In the genomic region with DNA sequence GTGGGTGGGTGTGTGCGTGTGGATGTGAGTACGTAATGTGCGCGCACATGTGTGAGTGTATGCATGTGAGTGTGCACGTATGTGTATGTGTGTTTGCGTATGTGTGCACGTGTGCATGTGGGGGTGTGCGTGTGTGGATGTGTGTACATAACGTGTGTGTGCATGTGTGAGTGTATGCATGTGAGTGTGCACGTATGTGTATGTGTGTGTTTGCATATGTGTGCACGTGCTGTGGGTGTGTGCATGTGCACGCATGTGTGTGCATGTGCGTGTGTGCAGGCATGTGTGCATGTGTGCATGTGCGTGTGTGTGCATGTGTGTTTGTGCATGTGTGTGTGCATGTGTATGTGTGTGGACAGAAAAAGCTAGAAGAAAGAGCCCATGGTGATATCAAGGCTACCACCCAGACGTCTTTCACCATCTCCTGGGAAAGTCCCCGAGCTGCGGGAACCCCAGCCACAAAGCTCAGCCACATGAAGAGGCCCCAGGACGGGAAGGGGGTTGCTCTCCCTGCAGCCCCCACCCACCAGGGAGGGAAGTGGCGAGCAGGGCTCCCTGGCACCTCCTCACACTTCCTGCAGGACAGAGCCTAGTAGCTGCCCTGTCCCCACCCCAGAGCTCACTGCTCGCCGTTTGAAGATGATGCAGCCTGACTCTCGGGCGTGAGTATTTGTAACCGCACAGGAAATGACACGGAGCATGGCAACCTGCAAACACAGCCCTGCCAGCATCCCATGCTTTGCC, we compare ENCODE assay signal across 8 cellular contexts.
DNase-seq lines count a peak whose midpoint lies in the region; ATAC-seq and TF ChIP-seq lines count a peak whose summit lies in the region.

No MANE protein-coding gene starts in this region.

- peak overlapping the region; percentile 79 to 95 (median 92) for H3K4me2 ChIP-seq in BLaER1 treated with 17β-estradiol and CSF1 and Interleukin-3, amounts not matched to agents 10 nM and 100 nM

- peaks cover 38 to 57% (median 48%) of the 10 kb centered on the region in 10 experiments for H3K4me1 ChIP-seq in BLaER1 treated with 17β-estradiol and CSF1 and Interleukin-3, amounts not matched to agents 10 nM and 100 nM
- H3K4me1 ChIP-seq in colonic mucosa: no peaks in the 10 kb centered on the region

- TF ChIP-seq CTCF in nephron progenitor cell (IDR thresholded peaks at IDR 0.05) (no peak), colonic mucosa (IDR thresholded peaks at IDR 0.05) (no peak)

- ATAC-seq in GM19467 (IDR thresholded peaks at IDR 0.05; ENCODE audit: unreplicated experiment) (peak; percentile 59), HG03469 (IDR thresholded peaks at IDR 0.05; ENCODE audit: unreplicated experiment) (peak; percentile 88)

- peak overlapping the region in 5 of 10 experiments; percentile 13 to 54 (median 25); a peak in 8 of 20 replicates for H3K4me3 ChIP-seq in BLaER1 treated with 17β-estradiol and CSF1 and Interleukin-3, amounts not matched to agents 10 nM and 100 nM
- H3K4me3 ChIP-seq in colonic mucosa: no peak overlapping the region

- peak overlapping the region in 10 of 11 experiments; percentile 79 to 96 (median 86); a peak in 20 of 22 replicates for H3K27ac ChIP-seq in BLaER1 treated with 17β-estradiol and CSF1 and Interleukin-3, amounts not matched to agents 10 nM and 100 nM
- H3K27ac ChIP-seq in colonic mucosa: no peak overlapping the region

- H3K9me3 Mint-ChIP-seq in nephron progenitor cell: no peaks in the 10 kb centered on the region

- intact Hi-C loops in colonic mucosa (cut with DNase I): loop anchor here (5.0 to 10.0 kb wide), 2 partner anchors 332 to 456 kb away; no protein-coding TSS in a partner anchor

- H3K36me3 Mint-ChIP-seq in nephron progenitor cell (ENCODE audit: low read depth): peaks cover 15% of the 10 kb centered on the region

- peaks cover 3% of the 10 kb centered on the region for H3K27me3 Mint-ChIP-seq in nephron progenitor cell (ENCODE audit: low read depth, poor library complexity)

- peaks cover 0 to 4% (median 0%) of the 10 kb centered on the region in 11 experiments; a peak in 1 of 22 replicates for H3K36me3 ChIP-seq in BLaER1 treated with 17β-estradiol and CSF1 and Interleukin-3, amounts not matched to agents 10 nM and 100 nM
- H3K36me3 ChIP-seq in colonic mucosa: no peaks in the 10 kb centered on the region

- H3K27me3 ChIP-seq in BLaER1 treated with 17β-estradiol and CSF1 and Interleukin-3, amounts not matched to agents 10 nM and 100 nM: no peaks in the 10 kb centered on the region
- H3K27me3 ChIP-seq in colonic mucosa: no peaks in the 10 kb centered on the region

- peaks cover 40% of the 10 kb centered on the region for H3K4me1 Mint-ChIP-seq in nephron progenitor cell

- H3K9ac ChIP-seq in BLaER1 treated with 17β-estradiol and CSF1 and Interleukin-3, amounts not matched to agents 10 nM and 100 nM: peak overlapping the region in 10 of 11 experiments; percentile 34 to 76 (median 65); a peak in 17 of 22 replicates
- no peak overlapping the region for H3K9ac ChIP-seq in colonic mucosa (ENCODE audit: low read depth in 2 of 2, low read length in 2 of 2)

- H3K4me3 Mint-ChIP-seq in nephron progenitor cell: peak overlapping the region; percentile 15

- DNase-seq in activated CD4-positive, alpha-beta T cell treated with anti-CD3 and anti-CD28 coated beads for 48 hours: peak; percentile 72
- DNase-seq in nephron progenitor cell (no peak), DMS79 treated with DMSO at 0.1 percent for 48 hours (lab: John Stamatoyannopoulos, UW) (no peak), NCI-H2171 (lab: John Stamatoyannopoulos, UW) (no peak), colonic mucosa (no peak)

- peaks cover 29 to 43% (median 36%) of the 10 kb centered on the region in 11 experiments for H3K9me3 ChIP-seq in BLaER1 treated with 17β-estradiol and CSF1 and Interleukin-3, amounts not matched to agents 10 nM and 100 nM (replicated peaks in 1 of 11)
- H3K9me3 ChIP-seq in colonic mucosa: no peaks in the 10 kb centered on the region

- H4K20me1 ChIP-seq in BLaER1 treated with 17β-estradiol and CSF1 and Interleukin-3, amounts not matched to agents 10 nM and 100 nM: no peaks in the 10 kb centered on the region; a peak in 1 of 22 replicates

- H3K27ac Mint-ChIP-seq in nephron progenitor cell: no peak overlapping the region

Comparison
In these comparisons a context has a peak if more than half of its experiments do, and no peak if none do; other contexts are left out.
1. H3K9ac ChIP-seq: peak in BLaER1 treated with 17β-estradiol and CSF1 and Interleukin-3, amounts not matched to agents 10 nM and 100 nM (10 of 11); none in colonic mucosa (0 of 2).